Comparison of ENCODE assay signal across 2 cellular contexts in the genomic region with DNA sequence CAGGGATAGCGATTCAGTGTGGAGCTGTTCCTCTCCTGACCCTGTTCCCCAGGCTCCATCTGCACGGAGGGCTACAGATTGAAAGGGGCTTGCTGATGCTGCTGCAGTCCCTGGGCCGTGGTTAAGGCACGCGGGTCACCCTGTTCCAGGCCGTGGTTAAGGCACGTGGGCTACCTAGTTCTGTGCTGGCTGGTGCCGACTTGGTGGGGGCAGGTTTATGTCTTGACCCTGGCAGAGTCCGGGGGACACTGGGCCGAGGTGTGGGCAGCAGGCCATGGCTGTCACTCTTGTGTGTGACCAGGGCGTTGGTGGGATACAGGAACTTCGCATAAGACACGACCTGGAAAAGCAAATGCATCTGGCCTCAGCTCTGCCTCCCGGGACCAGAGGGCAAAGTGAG.
A peak's percentile ranks its signal among the peaks of the same experiment; 100 is the strongest.
TF ChIP-seq lines count a peak whose summit lies in the region.

No MANE protein-coding gene starts in this region.

TF ChIP-seq in HEK293, 187 proteins besides CTCF, POLR2A, EP300 and RAD21:
- TF ChIP-seq, protein P1, sequence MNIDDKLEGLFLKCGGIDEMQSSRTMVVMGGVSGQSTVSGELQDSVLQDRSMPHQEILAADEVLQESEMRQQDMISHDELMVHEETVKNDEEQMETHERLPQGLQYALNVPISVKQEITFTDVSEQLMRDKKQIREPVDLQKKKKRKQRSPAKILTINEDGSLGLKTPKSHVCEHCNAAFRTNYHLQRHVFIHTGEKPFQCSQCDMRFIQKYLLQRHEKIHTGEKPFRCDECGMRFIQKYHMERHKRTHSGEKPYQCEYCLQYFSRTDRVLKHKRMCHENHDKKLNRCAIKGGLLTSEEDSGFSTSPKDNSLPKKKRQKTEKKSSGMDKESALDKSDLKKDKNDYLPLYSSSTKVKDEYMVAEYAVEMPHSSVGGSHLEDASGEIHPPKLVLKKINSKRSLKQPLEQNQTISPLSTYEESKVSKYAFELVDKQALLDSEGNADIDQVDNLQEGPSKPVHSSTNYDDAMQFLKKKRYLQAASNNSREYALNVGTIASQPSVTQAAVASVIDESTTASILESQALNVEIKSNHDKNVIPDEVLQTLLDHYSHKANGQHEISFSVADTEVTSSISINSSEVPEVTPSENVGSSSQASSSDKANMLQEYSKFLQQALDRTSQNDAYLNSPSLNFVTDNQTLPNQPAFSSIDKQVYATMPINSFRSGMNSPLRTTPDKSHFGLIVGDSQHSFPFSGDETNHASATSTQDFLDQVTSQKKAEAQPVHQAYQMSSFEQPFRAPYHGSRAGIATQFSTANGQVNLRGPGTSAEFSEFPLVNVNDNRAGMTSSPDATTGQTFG (tag by site-specific recombination; IDR thresholded peaks at IDR 0.05; ENCODE audit: borderline replicate concordance): 0 out of 2 replicates have a peak, but pooled peaks have one; percentile 9
- TF ChIP-seq, protein P2, sequence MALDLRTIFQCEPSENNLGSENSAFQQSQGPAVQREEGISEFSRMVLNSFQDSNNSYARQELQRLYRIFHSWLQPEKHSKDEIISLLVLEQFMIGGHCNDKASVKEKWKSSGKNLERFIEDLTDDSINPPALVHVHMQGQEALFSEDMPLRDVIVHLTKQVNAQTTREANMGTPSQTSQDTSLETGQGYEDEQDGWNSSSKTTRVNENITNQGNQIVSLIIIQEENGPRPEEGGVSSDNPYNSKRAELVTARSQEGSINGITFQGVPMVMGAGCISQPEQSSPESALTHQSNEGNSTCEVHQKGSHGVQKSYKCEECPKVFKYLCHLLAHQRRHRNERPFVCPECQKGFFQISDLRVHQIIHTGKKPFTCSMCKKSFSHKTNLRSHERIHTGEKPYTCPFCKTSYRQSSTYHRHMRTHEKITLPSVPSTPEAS (tag by site-specific recombination; IDR thresholded peaks at IDR 0.05): no peak
- 0 out of 2 replicates have a peak, but pooled peaks have one; percentile 31 for TF ChIP-seq ZBTB17 (tag by site-specific recombination; IDR thresholded peaks at IDR 0.05)

TF ChIP-seq in H1, 55 proteins besides CTCF, POLR2A, EP300 and RAD21:
- no peak for TF ChIP-seq PHF8 (conservative IDR thresholded peaks at IDR 0.05; ENCODE audit: low read depth, low read length)
